Comparison of ENCODE assay signal across 8 cellular contexts in the genomic region with DNA sequence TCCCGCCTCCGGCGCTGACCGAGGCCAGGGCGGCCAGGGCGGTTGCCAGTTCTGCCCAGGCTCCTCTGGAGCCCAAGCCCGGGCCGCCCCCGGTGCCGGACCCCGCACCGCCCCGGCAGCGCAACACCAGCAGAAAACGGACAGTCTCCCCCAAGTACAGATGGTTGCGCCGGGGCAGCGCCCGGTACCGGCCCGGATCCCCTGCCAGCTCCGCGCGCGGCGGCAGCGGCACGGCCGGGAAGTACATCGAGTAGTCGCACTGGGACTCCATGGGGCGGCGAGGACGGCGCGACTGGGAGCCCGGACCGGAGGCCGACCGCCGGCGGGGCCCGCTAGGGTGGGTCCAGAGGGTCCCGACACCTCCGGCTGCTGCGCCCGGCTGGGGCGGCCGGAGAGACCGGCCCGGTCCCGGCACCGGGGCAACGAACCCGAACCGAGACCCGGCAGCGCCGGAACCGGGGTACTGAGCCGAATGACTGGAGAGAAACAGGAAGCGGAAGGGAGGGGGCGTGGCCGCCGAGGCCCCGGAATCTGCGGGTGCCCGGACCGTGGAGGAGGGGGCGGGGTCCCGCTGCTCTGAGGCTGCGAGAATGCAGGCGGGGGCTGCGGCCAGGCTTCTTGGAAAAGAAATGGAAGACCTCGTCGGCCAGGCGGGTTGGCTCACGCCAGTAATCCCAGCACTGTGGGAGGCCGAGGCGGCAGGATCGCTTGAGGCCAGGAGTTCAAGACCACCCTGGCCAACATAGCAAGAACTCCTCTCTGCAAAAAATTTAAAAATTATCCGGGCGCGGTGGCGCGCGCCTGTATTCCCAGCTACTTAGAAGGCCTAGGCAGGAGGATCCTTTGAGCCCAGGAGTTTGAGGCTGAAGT. TPM values are rescaled to one million over a fixed set of nuclear protein-coding genes. Genes with fewer than 3 reads are reported as not detected.
DNase-seq lines count a peak whose midpoint lies in the region; ATAC-seq and TF ChIP-seq lines count a peak whose summit lies in the region.

A gene with protein sequence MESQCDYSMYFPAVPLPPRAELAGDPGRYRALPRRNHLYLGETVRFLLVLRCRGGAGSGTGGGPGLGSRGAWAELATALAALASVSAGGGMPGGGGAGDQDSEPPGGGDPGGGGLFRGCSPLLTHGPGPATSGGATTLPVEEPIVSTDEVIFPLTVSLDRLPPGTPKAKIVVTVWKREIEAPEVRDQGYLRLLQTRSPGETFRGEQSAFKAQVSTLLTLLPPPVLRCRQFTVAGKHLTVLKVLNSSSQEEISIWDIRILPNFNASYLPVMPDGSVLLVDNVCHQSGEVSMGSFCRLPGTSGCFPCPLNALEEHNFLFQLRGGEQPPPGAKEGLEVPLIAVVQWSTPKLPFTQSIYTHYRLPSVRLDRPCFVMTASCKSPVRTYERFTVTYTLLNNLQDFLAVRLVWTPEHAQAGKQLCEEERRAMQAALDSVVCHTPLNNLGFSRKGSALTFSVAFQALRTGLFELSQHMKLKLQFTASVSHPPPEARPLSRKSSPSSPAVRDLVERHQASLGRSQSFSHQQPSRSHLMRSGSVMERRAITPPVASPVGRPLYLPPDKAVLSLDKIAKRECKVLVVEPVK (minus strand): TSS at position 495 of the 870 bp plus-strand sequence. CDS start 224 bp downstream, at position 271.

- 1 to 2% (median 1%) methylated on average over 69 to 87 of the region's 87 CpGs for WGBS in ovary, 3 donors
- WGBS in thymus = under 1% methylated on average over 87 of the region's 87 CpGs

- ATAC-seq in HG02623 (IDR thresholded peaks at IDR 0.05; ENCODE audit: unreplicated experiment) (peak; percentile 72), Right ventricle myocardium inferior (peak; percentile 92)
- ATAC-seq in activated naive CD8-positive, alpha-beta T cell treated with anti-CD3 and anti-CD28 coated beads, Interleukin-2, amount 10 ng/mL, durations not matched to agents 7 days and 5 days (ENCODE audit: low read depth) = peak; percentile 80

- no peaks in the 10 kb centered on the region for H3K27me3 ChIP-seq in ovary
- H3K27me3 ChIP-seq in thymus (ENCODE audit: control insufficient read depth, insufficient read depth) = no peaks in the 10 kb centered on the region

- H3K4me3 ChIP-seq in ovary = peak within 1 kb of the TSS; percentile 85
- H3K4me3 ChIP-seq in thymus (ENCODE audit: low read length) = peak within 1 kb of the TSS; percentile 100

- H3K36me3 ChIP-seq in ovary (no peaks in the 10 kb centered on the region), thymus (ENCODE audit: control insufficient read depth, insufficient read depth) (peaks cover 52% of the 10 kb centered on the region)

- no peaks in the 10 kb centered on the region for H3K27me3 Mint-ChIP-seq in activated naive CD8-positive, alpha-beta T cell treated with anti-CD3 and anti-CD28 coated beads, Interleukin-2, amount 10 ng/mL, durations not matched to agents 7 days and 5 days

- POLR2A ChIA-PET in activated naive CD8-positive, alpha-beta T cell treated with anti-CD3 and anti-CD28 coated beads, Interleukin-2, amount 10 ng/mL, durations not matched to agents 7 days and 5 days (lab: Charles Lee) = interaction anchor here (0.5 to 4.4 kb wide), 8 partner anchors 9 to 270 kb away, joined by 3 to 48 read pairs (median 6); a partner anchor contains a TSS

- H3K36me3 Mint-ChIP-seq in activated naive CD8-positive, alpha-beta T cell treated with anti-CD3 and anti-CD28 coated beads, Interleukin-2, amount 10 ng/mL, durations not matched to agents 7 days and 5 days = peaks cover 13% of the 10 kb centered on the region

- TF ChIP-seq POLR2A in ovary (IDR thresholded peaks at IDR 0.05) = peak; percentile 31

- TF ChIP-seq EP300 in ovary (IDR thresholded peaks at IDR 0.05) = no peak

- peak within 1 kb of the TSS; percentile 86 for H3K27ac Mint-ChIP-seq in activated naive CD8-positive, alpha-beta T cell treated with anti-CD3 and anti-CD28 coated beads, Interleukin-2, amount 10 ng/mL, durations not matched to agents 7 days and 5 days

- H3K4me3 Mint-ChIP-seq in activated naive CD8-positive, alpha-beta T cell treated with anti-CD3 and anti-CD28 coated beads, Interleukin-2, amount 10 ng/mL, durations not matched to agents 7 days and 5 days = peak within 1 kb of the TSS; percentile 83

- H3K9me3 Mint-ChIP-seq in activated naive CD8-positive, alpha-beta T cell treated with anti-CD3 and anti-CD28 coated beads, Interleukin-2, amount 10 ng/mL, durations not matched to agents 7 days and 5 days = no peaks in the 10 kb centered on the region

- peaks cover 3% of the 10 kb centered on the region for H3K4me1 ChIP-seq in ovary (ENCODE audit: insufficient read depth)
- H3K4me1 ChIP-seq in thymus (ENCODE audit: control insufficient read depth, insufficient read depth, low read length) = peaks cover 14% of the 10 kb centered on the region

- intact Hi-C loops in Right ventricle myocardium inferior (cut with DNase I) (no loop called here), ovary (cut with DNase I) (no loop called here)

- H3K27ac ChIP-seq in ovary (peak within 1 kb of the TSS; percentile 2 to 75), thymus (ENCODE audit: low read depth) (peak within 1 kb of the TSS; percentile 88)

- H3K9me3 ChIP-seq in ovary (no peaks in the 10 kb centered on the region), thymus (ENCODE audit: control insufficient read depth) (no peaks in the 10 kb centered on the region)

- DNase-seq in GM03348 (ENCODE audit: low spot score) = peak; percentile 98
- peak; percentile 43 for DNase-seq in NCI-H128 (lab: John Stamatoyannopoulos, UW; ENCODE audit: unreplicated experiment)
- DNase-seq in SW480 (ENCODE audit: low spot score) = peak; percentile 92
- peak; percentile 93 for DNase-seq in activated naive CD8-positive, alpha-beta T cell treated with anti-CD3 and anti-CD28 coated beads, Interleukin-2, amount 10 ng/mL, durations not matched to agents 7 days and 5 days
- DNase-seq in Right ventricle myocardium inferior (ENCODE audit: missing footprints) = peak; percentile 97
- peak; percentile 95 to 99 (median 97) for DNase-seq in ovary

- TF ChIP-seq CTCF in ovary (IDR thresholded peaks at IDR 0.05) = no peak

- H3K4me1 Mint-ChIP-seq in activated naive CD8-positive, alpha-beta T cell treated with anti-CD3 and anti-CD28 coated beads, Interleukin-2, amount 10 ng/mL, durations not matched to agents 7 days and 5 days = peaks cover 40% of the 10 kb centered on the region

RNA-seq across cellular contexts. Expression of the gene that starts here (rescaled TPM):
- 10 to 100 TPM; 52.0 to 58.4 TPM for total RNA-seq in activated naive CD8-positive, alpha-beta T cell treated with anti-CD3 and anti-CD28 coated beads, Interleukin-2, amount 10 ng/mL, durations not matched to agents 7 days and 5 days
- total RNA-seq in Right ventricle myocardium inferior (7.1 TPM), ovary (10 to 100 TPM in 5 of 7 donors, 1 to 10 TPM in 2; 6.2 to 27.2 (median 14.8) TPM)
- polyA plus RNA-seq in ovary (1 to 10 TPM; 2.8 to 9.1 TPM), thymus (46.9 TPM)

Comparison
In these comparisons a context has a peak if more than half of its experiments do, and no peak if none do; other contexts are left out.
1. Peak in every context shown above with its lines: DNase-seq, ATAC-seq, H3K4me3 ChIP-seq and H3K27ac ChIP-seq.
2. DNase-seq: peak in every context shown above with its lines; median percentile 98 in GM03348; 97 in Right ventricle myocardium inferior; 97 in ovary; 93 in activated naive CD8-positive, alpha-beta T cell treated with anti-CD3 and anti-CD28 coated beads, Interleukin-2, amount 10 ng/mL, durations not matched to agents 7 days and 5 days; 92 in SW480; 43 in NCI-H128.